8 cellular contexts compared by ENCODE assay signal in the genomic region with DNA sequence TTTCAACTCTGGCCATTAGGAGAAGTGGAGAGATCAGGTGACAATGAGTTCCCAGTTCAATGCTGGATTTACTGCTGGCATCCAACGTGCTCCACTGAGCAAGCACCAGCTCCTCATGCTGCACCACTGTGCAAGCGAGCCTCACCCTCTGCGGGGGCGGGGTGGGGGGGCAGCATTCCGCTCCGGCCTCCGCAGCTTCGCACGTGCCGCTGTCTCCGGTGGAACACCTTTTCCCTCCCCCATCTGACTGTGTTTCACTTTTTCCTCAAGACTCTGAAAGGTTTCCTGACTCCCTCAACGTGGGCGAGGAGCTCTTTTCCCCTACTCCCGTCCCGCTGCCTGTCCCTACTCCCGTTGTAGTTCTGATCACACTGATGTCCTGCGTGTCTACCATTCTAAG. TPM values are rescaled to one million over a fixed set of nuclear protein-coding genes. Genes with fewer than 3 reads are reported as not detected.
A peak's percentile ranks its signal among the peaks of the same experiment; 100 is the strongest.
DNase-seq lines count a peak whose midpoint lies in the region; ATAC-seq and TF ChIP-seq lines count a peak whose summit lies in the region.

No MANE protein-coding gene starts in this region.

- peaks cover 19% of the 10 kb centered on the region for H3K27me3 ChIP-seq in NT2/D1 (ENCODE audit: insufficient read depth, insufficient read length)
- H3K27me3 ChIP-seq in parathyroid adenoma (ENCODE audit: control insufficient read depth, insufficient read depth, low read length): no peaks in the 10 kb centered on the region

- ATAC-seq in esophagus mucosa (peak; percentile 56), GM21825 (IDR thresholded peaks at IDR 0.05; ENCODE audit: unreplicated experiment) (no peak), HG03565 (IDR thresholded peaks at IDR 0.05; ENCODE audit: unreplicated experiment) (no peak), HG02763 (IDR thresholded peaks at IDR 0.05; ENCODE audit: unreplicated experiment) (no peak)

- DNase-seq in Caki2 (ENCODE audit: low read depth): peak; percentile 63
- DNase-seq in NT2/D1 (ENCODE audit: low read depth, low spot score): no peak
- no peak for DNase-seq in activated gamma-delta T cell (lab: John Stamatoyannopoulos, UW)

- H3K9ac ChIP-seq in NT2/D1 (ENCODE audit: insufficient read length, low read depth): peak overlapping the region; percentile 77
- no peak overlapping the region for H3K9ac ChIP-seq in parathyroid adenoma

- peak overlapping the region; percentile 84 for H3K27ac ChIP-seq in parathyroid adenoma

- peaks cover 36% of the 10 kb centered on the region for H3K4me1 ChIP-seq in NT2/D1 (ENCODE audit: insufficient read depth, insufficient read length)
- peaks cover 17% of the 10 kb centered on the region for H3K4me1 ChIP-seq in parathyroid adenoma

- no peaks in the 10 kb centered on the region for H3K36me3 ChIP-seq in NT2/D1 (ENCODE audit: insufficient read depth, insufficient read length, low read length)
- no peaks in the 10 kb centered on the region for H3K36me3 ChIP-seq in parathyroid adenoma (ENCODE audit: control insufficient read depth, insufficient read depth, low read length)

- peak overlapping the region; percentile 65 for H3K4me2 ChIP-seq in parathyroid adenoma (ENCODE audit: low read length)

- no peaks in the 10 kb centered on the region for H3K79me2 ChIP-seq in parathyroid adenoma

- peak overlapping the region; percentile 56 for H3K4me3 ChIP-seq in NT2/D1 (ENCODE audit: insufficient read length, low read depth)
- H3K4me3 ChIP-seq in parathyroid adenoma (ENCODE audit: low read depth, low read length): no peak overlapping the region

- H3K9me3 ChIP-seq in NT2/D1 (ENCODE audit: insufficient read depth, low read length) (no peaks in the 10 kb centered on the region), parathyroid adenoma (ENCODE audit: control insufficient read depth, low read length) (no peaks in the 10 kb centered on the region)

- peak overlapping the region; percentile 46 for H2AFZ ChIP-seq in parathyroid adenoma

- TF ChIP-seq CTCF in parathyroid adenoma (IDR thresholded peaks at IDR 0.05): no peak

- in situ Hi-C loops in Caki2 (cut with HindIII; ENCODE audit: low pct_unique_long_range_greater_than_20kb, low sequenced_read_pairs): no loop called here

RNA-seq across cellular contexts. Expression of a gene that starts 0.8 kb away (rescaled TPM):
- total RNA-seq in Caki2 (2014; rRNA removed; shearing (Covaris generic); ENCODE audit: low replicate concordance): 4.1 and 5.6 TPM in 2 replicates
- 161 TPM for total RNA-seq in esophagus mucosa

RNA-seq across cellular contexts. Expression of a gene that starts 32.9 kb away (rescaled TPM):
- 0.03 TPM in 1 of 2 replicates, not detected in the other for total RNA-seq in Caki2 (2014; rRNA removed; shearing (Covaris generic); ENCODE audit: low replicate concordance)
- total RNA-seq in esophagus mucosa: 0.92 TPM

Comparison
In these comparisons a context has a peak if more than half of its experiments do, and no peak if none do; other contexts are left out.
1. RNA of a gene that starts 0.8 kb away (total RNA-seq): 161 TPM in esophagus mucosa (single experiment); 4.1 to 5.6 TPM in Caki2; every median in the first group is over 10 times any median in the second.